In the genomic region with DNA sequence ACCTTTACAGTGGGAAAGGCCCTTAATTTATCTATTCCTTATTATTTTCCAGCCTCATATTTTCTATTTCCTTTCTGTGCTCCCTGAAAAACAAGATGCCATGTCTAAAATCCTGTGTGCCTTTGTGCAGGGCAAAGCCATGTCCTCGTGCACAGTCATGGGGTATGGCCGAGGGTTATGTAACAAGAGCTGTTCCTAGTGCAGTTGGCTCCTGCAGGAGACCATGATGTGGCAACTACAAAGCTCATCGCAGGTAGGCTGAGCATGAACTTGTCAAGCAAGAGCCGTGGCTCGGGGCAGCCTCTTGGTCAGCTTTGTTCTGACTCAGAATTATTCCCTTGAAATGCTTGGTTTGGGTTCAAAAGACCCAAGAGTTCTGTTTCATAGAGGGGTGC, we compare ENCODE assay signal across 19 cellular contexts. TPM values are rescaled to one million over a fixed set of nuclear protein-coding genes. Genes with fewer than 3 reads are reported as not detected.
DNase-seq lines count a peak whose midpoint lies in the region; ATAC-seq and TF ChIP-seq lines count a peak whose summit lies in the region.
"Had no signal": no experiment of that assay in that cellular context is flagged by ENCODE, and none has a peak within 500 bp of the region (broad histone marks: within the 10 kb centered on the region; RNA-seq: fewer than 3 reads in every experiment).

No MANE protein-coding gene starts in this region.

- H3K4me1 Mint-ChIP-seq in CD4-positive, CD25-positive, alpha-beta regulatory T cell = peaks cover 0 to 19% (median 8%) of the 10 kb centered on the region in 4 donors
- peaks cover 7% of the 10 kb centered on the region for H3K4me1 Mint-ChIP-seq in neural crest cell

- ATAC-seq in CD4-positive, CD25-positive, alpha-beta regulatory T cell (ENCODE audit: low read depth in 2 of 2) = no peak
- ATAC-seq in PC-3 (no peak), HG03175 (IDR thresholded peaks at IDR 0.05; ENCODE audit: unreplicated experiment) (no peak), HG02884 (IDR thresholded peaks at IDR 0.05; ENCODE audit: unreplicated experiment) (no peak), HG02852 (IDR thresholded peaks at IDR 0.05; ENCODE audit: unreplicated experiment) (no peak), HG03521 (IDR thresholded peaks at IDR 0.05; ENCODE audit: unreplicated experiment) (no peak)
- ATAC-seq: A549 had no signal

- no peak overlapping the region for H3K27ac ChIP-seq in CD4-positive, CD25-positive, alpha-beta regulatory T cell (ENCODE audit: insufficient read depth, low read length, poor library complexity, severe bottlenecking)
- H3K27ac ChIP-seq in PC-3 (ENCODE audit: low read length) = no peak overlapping the region
- H3K27ac ChIP-seq in epithelial cell of prostate = peak overlapping the region; percentile 43
- H3K27ac ChIP-seq: A549, GM23248 had no signal

- H3K4me2 ChIP-seq in PC-3 (ENCODE audit: low read length) = no peak overlapping the region
- H3K4me2 ChIP-seq: A549 had no signal

- H3F3A ChIP-seq in PC-3 (ENCODE audit: low read length, unreplicated experiment) = peaks cover 9% of the 10 kb centered on the region

- no peaks in the 10 kb centered on the region for H4K20me1 ChIP-seq in PC-3 (ENCODE audit: low read length)

- H3K9me2 ChIP-seq in PC-3 (replicated peaks; ENCODE audit: low read length) = no peaks in the 10 kb centered on the region

- H3K4me3 Mint-ChIP-seq in CD4-positive, CD25-positive, alpha-beta regulatory T cell = no peak overlapping the region
- H3K4me3 Mint-ChIP-seq in neural crest cell = no peak overlapping the region

- H3K36me3 Mint-ChIP-seq in CD4-positive, CD25-positive, alpha-beta regulatory T cell = peaks cover 3% of the 10 kb centered on the region
- H3K36me3 Mint-ChIP-seq in neural crest cell (ENCODE audit: low read depth) = no peaks in the 10 kb centered on the region

- no peaks in the 10 kb centered on the region for H3K36me3 ChIP-seq in CD4-positive, CD25-positive, alpha-beta regulatory T cell (ENCODE audit: control insufficient read depth, insufficient read depth, low read length)
- no peaks in the 10 kb centered on the region for H3K36me3 ChIP-seq in PC-3 (ENCODE audit: low read depth, low read length)

- peaks cover 7% of the 10 kb centered on the region for H3K79me2 ChIP-seq in PC-3 (ENCODE audit: low read length)

- no peaks in the 10 kb centered on the region for H3K9me3 ChIP-seq in CD4-positive, CD25-positive, alpha-beta regulatory T cell (ENCODE audit: control insufficient read depth in 2 of 2, low read length in 2 of 2)
- H3K9me3 ChIP-seq in PC-3 (ENCODE audit: low read length) = no peaks in the 10 kb centered on the region
- H3K9me3 ChIP-seq: A549 had no signal

- H3K9ac ChIP-seq in PC-3 (ENCODE audit: low read length) = no peak overlapping the region
- H3K9ac ChIP-seq: GM23248 had no signal

- H3K27me3 Mint-ChIP-seq in CD4-positive, CD25-positive, alpha-beta regulatory T cell = no peaks in the 10 kb centered on the region
- no peaks in the 10 kb centered on the region for H3K27me3 Mint-ChIP-seq in neural crest cell (ENCODE audit: low read depth)

- CTCF ChIA-PET in PC-3 (lab: Charles Lee) = no interaction called here

- peaks cover 0 to 2% (median 0%) of the 10 kb centered on the region in 7 donors for H3K9me3 Mint-ChIP-seq in CD4-positive, CD25-positive, alpha-beta regulatory T cell
- no peaks in the 10 kb centered on the region for H3K9me3 Mint-ChIP-seq in neural crest cell

- POLR2A ChIA-PET in PC-3 (lab: Charles Lee; ENCODE audit: unreplicated experiment) = interaction anchor here (0.6 kb wide), 1 partner anchor 36 kb away, joined by 4 read pairs; no protein-coding TSS in a partner anchor

- H3K27me3 ChIP-seq in CD4-positive, CD25-positive, alpha-beta regulatory T cell (ENCODE audit: control insufficient read depth, insufficient read depth, low read length) = no peaks in the 10 kb centered on the region
- H3K27me3 ChIP-seq in PC-3 (ENCODE audit: low read length) = no peaks in the 10 kb centered on the region

- H3K4me1 ChIP-seq in CD4-positive, CD25-positive, alpha-beta regulatory T cell (ENCODE audit: control insufficient read depth, insufficient read depth, low read length, poor library complexity, severe bottlenecking) = no peaks in the 10 kb centered on the region
- peaks cover 39% of the 10 kb centered on the region for H3K4me1 ChIP-seq in PC-3 (ENCODE audit: insufficient read depth, low read length)

- peak overlapping the region in 2 of 3 donors; percentile 6 to 52 for H3K27ac Mint-ChIP-seq in CD4-positive, CD25-positive, alpha-beta regulatory T cell
- H3K27ac Mint-ChIP-seq in neural crest cell (ENCODE audit: unreplicated experiment) = peak overlapping the region; percentile 64

- TF ChIP-seq CTCF in PC-3 (conservative IDR thresholded peaks at IDR 0.05; ENCODE audit: low read depth, low read length) (no peak), neural crest cell (conservative IDR thresholded peaks at IDR 0.05) (no peak)

- no peak overlapping the region for H2AFZ ChIP-seq in PC-3 (ENCODE audit: low read length)
- H2AFZ ChIP-seq: GM23248 had no signal

- intact Hi-C loops in PC-3 (cut with micrococcal nuclease) = loop anchor here (10.0 kb wide), 1 partner anchor 46 kb away; no protein-coding TSS in a partner anchor

- DNase-seq in CD4-positive, CD25-positive, alpha-beta regulatory T cell = no peak
- DNase-seq in PC-3 (peak; percentile 26), epithelial cell of prostate (ENCODE audit: low read depth, low spot score) (no peak), neural crest cell (ENCODE audit: low read depth, low spot score) (no peak)
- DNase-seq: C1 segment of cervical spinal cord; DND-41; GM23248; NCI-H1417 treated with DMSO at 0.1 percent for 48 hours; NCI-H1930; NCI-H2171; NCI-H446 treated with DMSO at 0.1 percent for 48 hours; NK-92 treated with Interleukin-12 subunit alpha and Interleukin-12 subunit beta, amount 100 ng/mL, for 24 hours; RPMI8226; SIG-M5 had no signal

- no TSS peak for BruUV-seq in PC-3 (replicated peaks; lab: Mats Ljungman, UMichigan)

- no peak overlapping the region for H3K4me3 ChIP-seq in CD4-positive, CD25-positive, alpha-beta regulatory T cell (ENCODE audit: low read depth, low read length)
- H3K4me3 ChIP-seq in PC-3 (ENCODE audit: low read length) = no peak overlapping the region
- H3K4me3 ChIP-seq: A549, GM23248 had no signal

RNA-seq across cellular contexts. Expression of gene WDR26, which starts 16.4 kb away (rescaled TPM):
- 209 TPM for total RNA-seq in CD4-positive, CD25-positive, alpha-beta regulatory T cell
- polyA plus RNA-seq in CD4-positive, CD25-positive, alpha-beta regulatory T cell = 1 to 10 TPM; 2.6 to 5.3 (median 3.3) TPM
- total RNA-seq in PC-3 (2014; rRNA removed) (40.7 and 45.2 TPM in 2 replicates), neural crest cell (65.5 and 67.9 TPM in 2 replicates)
